10 cellular contexts compared by ENCODE assay signal in genomic region chr6:21808551-21809181, GRCh38.
DNase-seq lines count a peak whose midpoint lies in the region; ATAC-seq and TF ChIP-seq lines count a peak whose summit lies in the region.
"Had no signal": no experiment of that assay in that cellular context is flagged by ENCODE, and none has a peak within 500 bp of the region (broad histone marks: within the 10 kb centered on the region; RNA-seq: fewer than 3 reads in every experiment).

No MANE protein-coding gene starts in this region.

- peak; percentile 59 to 83 (median 68) for ATAC-seq in heart right ventricle
- ATAC-seq in HG02852 (IDR thresholded peaks at IDR 0.05; ENCODE audit: unreplicated experiment), result no peak
- no peak for ATAC-seq in GM18505 (IDR thresholded peaks at IDR 0.05; ENCODE audit: unreplicated experiment)
- ATAC-seq: stimulated activated effector memory CD8-positive, alpha-beta T cell treated with anti-CD3 and anti-CD28 coated beads, Interleukin-12 subunit alpha, Interleukin-12 subunit beta, amount 100 ng/mL, for 72 hours had no signal

- H2AFZ ChIP-seq in GM23248, result peak overlapping the region; percentile 77

- H3K4me2 ChIP-seq in GM23248 (ENCODE audit: unreplicated experiment), result peak overlapping the region; percentile 59

- no peaks in the 10 kb centered on the region for H4K20me1 ChIP-seq in GM23248 (ENCODE audit: insufficient read depth)

- H3K27me3 ChIP-seq in GM23248 (replicated peaks; ENCODE audit: insufficient read depth) (no peaks in the 10 kb centered on the region), heart right ventricle (no peaks in the 10 kb centered on the region)

- intact Hi-C loops in heart right ventricle (cut with DNase I), result no loop called here

- H3K27ac ChIP-seq in GM23248 (peak overlapping the region; percentile 14; the same call in 1 of the 2 replicates), RWPE1 (peak overlapping the region; percentile 45), heart right ventricle (peak overlapping the region in 9 of 10 donors; percentile 3 to 80 (median 54))
- H3K27ac ChIP-seq: HL-60 had no signal

- TF ChIP-seq CTCF in RWPE1 (conservative IDR thresholded peaks at IDR 0.05; ENCODE audit: low read depth), result no peak
- TF ChIP-seq CTCF in heart right ventricle (IDR thresholded peaks at IDR 0.05), result no peak

- DNase-seq in GM23248 (peak; percentile 22), RWPE1 (ENCODE audit: low spot score) (no peak), heart right ventricle (peak; percentile 17 to 35), skeletal muscle cell (ENCODE audit: low read depth) (peak; percentile 44), SIG-M5 treated with dmso at 0.1 percent for 504 hours (lab: John Stamatoyannopoulos, UW; ENCODE audit: unreplicated experiment) (no peak), NOMO-1 treated with DMSO at 0.1 percent for 48 hours (lab: John Stamatoyannopoulos, UW; ENCODE audit: unreplicated experiment) (no peak)

- 45 to 52% methylated on average over 14 of the region's 14 CpGs for WGBS in GM23248 (ENCODE audit: low coverage in 1 of 2, low lambda C conversion rate in 2 of 2, missing lambda C conversion rate in 2 of 2), 2 experiments
- 19 to 32% methylated on average over 14 of the region's 14 CpGs for WGBS in heart right ventricle, 2 donors

- no peaks in the 10 kb centered on the region for H3K79me2 ChIP-seq in GM23248 (ENCODE audit: insufficient read depth)

- peaks cover 12% of the 10 kb centered on the region for H3F3A ChIP-seq in GM23248 (ENCODE audit: insufficient read depth)

- H3K36me3 ChIP-seq in GM23248 (ENCODE audit: low read depth), result no peaks in the 10 kb centered on the region
- no peaks in the 10 kb centered on the region for H3K36me3 ChIP-seq in heart right ventricle

- no peaks in the 10 kb centered on the region for H3K9me2 ChIP-seq in GM23248 (ENCODE audit: insufficient read depth)

- H3K9me3 ChIP-seq in GM23248 (ENCODE audit: low read depth) (no peaks in the 10 kb centered on the region), heart right ventricle (no peaks in the 10 kb centered on the region)

- peak overlapping the region; percentile 36; the same call in 1 of the 2 replicates for H3K4me3 ChIP-seq in GM23248
- H3K4me3 ChIP-seq in heart right ventricle, result peak overlapping the region in 5 of 10 donors; percentile 3 to 24 (median 17)
- H3K4me3 ChIP-seq in skeletal muscle cell (ENCODE audit: low read depth, low read length), result no peak overlapping the region

- no peak overlapping the region for H3K9ac ChIP-seq in GM23248

- CTCF ChIA-PET in RWPE1 (lab: Yijun Ruan, JAX), result interaction anchor here (0.5 kb wide), 1 partner anchor 41 kb away, joined by 4 read pairs; no protein-coding TSS in a partner anchor

- POLR2A ChIA-PET in RWPE1 (lab: Yijun Ruan, JAX; ENCODE audit: low non-redundant PET), result no interaction called here

- in situ Hi-C loops in GM23248 (cut with MboI), result no loop called here

- no peak for TF ChIP-seq POLR2A in GM18505 (IDR thresholded peaks at IDR 0.05; ENCODE audit: borderline replicate concordance, extremely low read depth, insufficient read depth, insufficient read length)

- H3K4me1 ChIP-seq in GM23248 (ENCODE audit: insufficient read depth) (peaks cover 16% of the 10 kb centered on the region), heart right ventricle (peaks cover 0 to 27% (median 20%) of the 10 kb centered on the region in 9 donors)

Comparison
In these comparisons a context has a peak if more than half of its experiments do, and no peak if none do; other contexts are left out.
1. DNase-seq: peak in GM23248 (single experiment), heart right ventricle (2 of 2) and skeletal muscle cell (single experiment); none in RWPE1 (single experiment), SIG-M5 treated with dmso at 0.1 percent for 504 hours (single experiment) and NOMO-1 treated with DMSO at 0.1 percent for 48 hours (single experiment).
2. ATAC-seq: peak in heart right ventricle (8 of 8); none in HG02852 (single experiment) and GM18505 (single experiment).
3. Peak in every context shown above with its lines, with median percentiles within 50 percentile points of each other: H3K27ac ChIP-seq.